8 cellular contexts compared by ENCODE assay signal in the genomic region with DNA sequence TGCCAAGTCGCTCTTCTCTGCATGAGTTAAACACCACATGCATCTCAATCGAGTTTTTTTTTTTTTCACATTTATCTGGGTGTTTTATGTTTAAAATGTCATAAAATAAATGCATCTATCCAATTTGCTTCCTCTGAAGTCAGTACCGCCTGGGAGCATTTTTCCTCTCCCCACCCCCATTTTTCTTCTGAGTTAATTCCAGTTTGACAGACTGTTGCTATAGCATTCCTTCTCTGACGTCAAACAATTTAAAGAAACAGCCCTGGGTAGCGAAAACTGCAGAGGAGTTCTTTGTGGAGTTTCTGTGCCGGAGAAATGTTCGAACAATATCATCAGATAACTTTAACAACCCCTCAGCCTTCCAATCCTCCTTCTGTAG. TPM values are rescaled to one million over a fixed set of nuclear protein-coding genes. Genes with fewer than 3 reads are reported as not detected.
DNase-seq lines count a peak whose midpoint lies in the region; ATAC-seq and TF ChIP-seq lines count a peak whose summit lies in the region.

No MANE protein-coding gene starts in this region.

- peaks cover 53% of the 10 kb centered on the region for H3K27me3 Mint-ChIP-seq in activated naive CD8-positive, alpha-beta T cell
- H3K27me3 Mint-ChIP-seq in activated naive CD8-positive, alpha-beta T cell treated with anti-CD3 and anti-CD28 coated beads for 36 hours, result peaks cover 80% of the 10 kb centered on the region

- WGBS in right lobe of liver (ENCODE audit: insufficient coverage, low coverage, low lambda C conversion rate, missing lambda C conversion rate), result 33% methylated on average over 7 of the region's 7 CpGs
- 37% methylated on average over 7 of the region's 7 CpGs for WGBS in urinary bladder

- H3K27ac ChIP-seq in ascending aorta, result peak overlapping the region; percentile 88 to 99
- H3K27ac ChIP-seq in right lobe of liver, result peak overlapping the region; percentile 70 to 94 (median 79)
- H3K27ac ChIP-seq in urinary bladder (ENCODE audit: low read depth), result peak overlapping the region; percentile 92

- H3K4me1 Mint-ChIP-seq in activated naive CD8-positive, alpha-beta T cell (ENCODE audit: low read depth), result peaks cover 22% of the 10 kb centered on the region
- peaks cover 23% of the 10 kb centered on the region for H3K4me1 Mint-ChIP-seq in activated naive CD8-positive, alpha-beta T cell treated with anti-CD3 and anti-CD28 coated beads for 36 hours

- H3K9me3 Mint-ChIP-seq in activated naive CD8-positive, alpha-beta T cell (ENCODE audit: low read depth), result no peaks in the 10 kb centered on the region
- no peaks in the 10 kb centered on the region for H3K9me3 Mint-ChIP-seq in activated naive CD8-positive, alpha-beta T cell treated with anti-CD3 and anti-CD28 coated beads for 36 hours

- no peak for DNase-seq in activated naive CD8-positive, alpha-beta T cell treated with anti-CD3 and anti-CD28 coated beads for 36 hours
- DNase-seq in ascending aorta (ENCODE audit: low spot score in 2 of 2) (no peak), right lobe of liver (no peak), NCI-H2196 treated with DMSO at 0.1 percent for 48 hours (lab: John Stamatoyannopoulos, UW; ENCODE audit: unreplicated experiment) (no peak)
- DNase-seq in stimulated activated CD4-positive, alpha-beta T cell treated with anti-CD3 and anti-CD28 coated beads, Interleukin-15, amount 100 ng/mL, for 24 hours, result no peak

- H3K4me3 Mint-ChIP-seq in activated naive CD8-positive, alpha-beta T cell, result peak overlapping the region; percentile 86
- H3K4me3 Mint-ChIP-seq in activated naive CD8-positive, alpha-beta T cell treated with anti-CD3 and anti-CD28 coated beads for 36 hours, result no peak overlapping the region

- H3K4me1 ChIP-seq in ascending aorta, result peaks cover 0 to 16% of the 10 kb centered on the region in 2 donors
- H3K4me1 ChIP-seq in right lobe of liver, result peaks cover 0 to 3% (median 0%) of the 10 kb centered on the region in 4 donors
- H3K4me1 ChIP-seq in urinary bladder (ENCODE audit: insufficient read depth), result no peaks in the 10 kb centered on the region

- H3K9me3 ChIP-seq in ascending aorta, result no peaks in the 10 kb centered on the region
- H3K9me3 ChIP-seq in right lobe of liver, result no peaks in the 10 kb centered on the region

- H3K36me3 Mint-ChIP-seq in activated naive CD8-positive, alpha-beta T cell, result no peaks in the 10 kb centered on the region
- no peaks in the 10 kb centered on the region for H3K36me3 Mint-ChIP-seq in activated naive CD8-positive, alpha-beta T cell treated with anti-CD3 and anti-CD28 coated beads for 36 hours

- ATAC-seq in right lobe of liver (peak in 3 of 4 donors; percentile 12 to 27 (median 16)), HG03025 (IDR thresholded peaks at IDR 0.05; ENCODE audit: low FRiP score, unreplicated experiment) (no peak)

- H3K4me3 ChIP-seq in ascending aorta (peak overlapping the region in 1 of 2 donors; percentile 98), right lobe of liver (peak overlapping the region in 1 of 3 donors; percentile 57), urinary bladder (ENCODE audit: low read depth, low read length) (peak overlapping the region; percentile 60)

- intact Hi-C loops in ascending aorta (cut with DNase I) (loop anchor here (5.0 to 10.0 kb wide), 4 partner anchors 105 to 380 kb away; a partner anchor contains a TSS), right lobe of liver (cut with DNase I) (no loop called here)

- TF ChIP-seq POLR2A in right lobe of liver (IDR thresholded peaks at IDR 0.05), result no peak

- H3K27me3 ChIP-seq in ascending aorta (no peaks in the 10 kb centered on the region), right lobe of liver (no peaks in the 10 kb centered on the region)

- H3K36me3 ChIP-seq in ascending aorta, result no peaks in the 10 kb centered on the region
- no peaks in the 10 kb centered on the region for H3K36me3 ChIP-seq in right lobe of liver
- H3K36me3 ChIP-seq in urinary bladder (ENCODE audit: insufficient read depth), result no peaks in the 10 kb centered on the region

- no peak overlapping the region for H3K27ac Mint-ChIP-seq in activated naive CD8-positive, alpha-beta T cell
- no peak overlapping the region for H3K27ac Mint-ChIP-seq in activated naive CD8-positive, alpha-beta T cell treated with anti-CD3 and anti-CD28 coated beads for 36 hours

- TF ChIP-seq CTCF in ascending aorta (IDR thresholded peaks at IDR 0.05), result no peak
- TF ChIP-seq CTCF in right lobe of liver (IDR thresholded peaks at IDR 0.05), result no peak

RNA-seq across cellular contexts. Expression of a gene that starts 0.9 kb away (rescaled TPM):
- 1 to 10 TPM; 2.9 to 4.0 TPM for total RNA-seq in activated naive CD8-positive, alpha-beta T cell treated with anti-CD3 and anti-CD28 coated beads for 36 hours
- total RNA-seq in ascending aorta (25.3 TPM), right lobe of liver (1 to 10 TPM; 2.9 to 9.5 (median 5.2) TPM), urinary bladder (124 TPM)
- 15.1 TPM for polyA plus RNA-seq in urinary bladder
